Comparison of ENCODE assay signal across 8 cellular contexts in genomic region chr4:5051210-5051691, GRCh38. TPM values are rescaled to one million over a fixed set of nuclear protein-coding genes. Genes with fewer than 3 reads are reported as not detected.
DNase-seq lines count a peak whose midpoint lies in the region; ATAC-seq and TF ChIP-seq lines count a peak whose summit lies in the region.

Gene STK32B, plus strand, starts transcription at chr4:5051480.

- TF ChIP-seq CTCF in cardiac fibroblast (IDR thresholded peaks at IDR 0.05; ENCODE audit: low read depth, low read length) = peak; percentile 16

- peak within 1 kb of the TSS; percentile 80 for H3K9ac ChIP-seq in skeletal muscle satellite cell (ENCODE audit: low read depth, low read length)

- no peak for ATAC-seq in HG02938 (IDR thresholded peaks at IDR 0.05; ENCODE audit: unreplicated experiment)

- H3K36me3 ChIP-seq in skeletal muscle satellite cell (ENCODE audit: insufficient read depth, low read length) = no peaks in the 10 kb centered on the region

- peak; percentile 3 for DNase-seq in stimulated activated CD4-positive, alpha-beta T cell treated with anti-CD3 and anti-CD28 coated beads, Interleukin-12 subunit alpha, Interleukin-12 subunit beta, amount 100 ng/mL, for 4 hours
- no peak for DNase-seq in stimulated activated CD4-positive, alpha-beta T cell treated with anti-CD3 and anti-CD28 coated beads, Interleukin-4, amount 100 ng/mL, for 1 hour
- DNase-seq in NCI-H526 (lab: John Stamatoyannopoulos, UW) = peak; percentile 74 to 86
- DNase-seq in cardiac fibroblast (ENCODE audit: low read depth in 2 of 2) = peak; percentile 67 to 76
- DNase-seq in inferior parietal cortex (ENCODE audit: extremely low spot score) = peak; percentile 11
- DNase-seq in NCI-H2081 treated with DMSO at 0.1 percent for 48 hours (lab: John Stamatoyannopoulos, UW) = no peak

- H3K4me2 ChIP-seq in skeletal muscle satellite cell (ENCODE audit: low read length) = peak within 1 kb of the TSS; percentile 99

- H3K4me3 ChIP-seq in cardiac fibroblast (replicated peaks in 1 of 2; ENCODE audit: low read depth in 2 of 2, low read length in 2 of 2) (peak within 1 kb of the TSS; percentile 45 to 52), skeletal muscle satellite cell (ENCODE audit: low read length) (peak within 1 kb of the TSS; percentile 73)

- peaks cover 11% of the 10 kb centered on the region for H3K4me1 ChIP-seq in skeletal muscle satellite cell (ENCODE audit: control insufficient read depth, insufficient read depth, low read length)

- H3K9me3 ChIP-seq in skeletal muscle satellite cell (replicated peaks; ENCODE audit: low read length) = no peaks in the 10 kb centered on the region

- no peaks in the 10 kb centered on the region for H3K27me3 ChIP-seq in skeletal muscle satellite cell (ENCODE audit: control insufficient read depth, insufficient read depth, low read length)

RNA-seq across cellular contexts. Expression of gene STK32B, which starts in this region (rescaled TPM):
- 1.3 and 1.7 TPM in 2 replicates for total RNA-seq in skeletal muscle satellite cell (2012; rRNA removed)

Comparison
In these comparisons a context has a peak if more than half of its experiments do, and no peak if none do; other contexts are left out.
1. DNase-seq: peak in stimulated activated CD4-positive, alpha-beta T cell treated with anti-CD3 and anti-CD28 coated beads, Interleukin-12 subunit alpha, Interleukin-12 subunit beta, amount 100 ng/mL, for 4 hours (single experiment), NCI-H526 (2 of 2), cardiac fibroblast (2 of 2) and inferior parietal cortex (single experiment); none in stimulated activated CD4-positive, alpha-beta T cell treated with anti-CD3 and anti-CD28 coated beads, Interleukin-4, amount 100 ng/mL, for 1 hour (single experiment) and NCI-H2081 treated with DMSO at 0.1 percent for 48 hours (single experiment).